ENCODE assay signal across 1 cellular context in genomic region chr10:13351340-13351915, GRCh38.
A peak's percentile ranks its signal among the peaks of the same experiment; 100 is the strongest.
TF ChIP-seq lines count a peak whose summit lies in the region.

No MANE protein-coding gene starts in this region.

TF ChIP-seq in GM23338, 12 proteins besides CTCF, POLR2A, EP300 and RAD21 (continued from another document):
- TF ChIP-seq ZNF462 (CRISPR knock-in tag; IDR thresholded peaks at IDR 0.05) (peak; percentile 63), POLR2AphosphoS5 (IDR thresholded peaks at IDR 0.05; ENCODE audit: low read depth) (peak; percentile 50), NANOG (IDR thresholded peaks at IDR 0.05; ENCODE audit: borderline replicate concordance) (no peak), CREB1 (CRISPR knock-in tag; IDR thresholded peaks at IDR 0.05; ENCODE audit: low read depth) (peak; percentile 34; the same call in 1 of the 2 replicates), ZNF114 (CRISPR knock-in tag; IDR thresholded peaks at IDR 0.05) (0 out of 2 replicates have a peak, but pooled peaks have one; percentile 44)
